Comparison of ENCODE assay signal across 8 cellular contexts in genomic region chr7:10973061-10973941, GRCh38. TPM values are rescaled to one million over a fixed set of nuclear protein-coding genes. Genes with fewer than 3 reads are reported as not detected.
DNase-seq lines count a peak whose midpoint lies in the region; ATAC-seq, FAIRE-seq and TF ChIP-seq lines count a peak whose summit lies in the region.

PHF14 (plus strand) TSS chr7:10973872; CDS start chr7:10974324, 452 bp downstream.

- H3K27me3 Mint-ChIP-seq in chondrocyte (ENCODE audit: low read depth): no peaks in the 10 kb centered on the region

- TF ChIP-seq POLR2A in GM19193 (IDR thresholded peaks at IDR 0.05; ENCODE audit: extremely low read depth, insufficient read depth, insufficient read length): peak; percentile 85

- H3K27ac Mint-ChIP-seq in chondrocyte (ENCODE audit: unreplicated experiment): peak within 1 kb of the TSS; percentile 94

- H3K9me3 ChIP-seq in kidney (ENCODE audit: control insufficient read depth in 1 of 2, low read length in 2 of 2): no peaks in the 10 kb centered on the region

- H3K4me1 Mint-ChIP-seq in chondrocyte (ENCODE audit: low read depth): peaks cover 22% of the 10 kb centered on the region

- H3K36me3 Mint-ChIP-seq in chondrocyte (ENCODE audit: low read depth): peaks cover 6% of the 10 kb centered on the region

- no peaks in the 10 kb centered on the region for H3K36me3 ChIP-seq in kidney (ENCODE audit: control insufficient read depth in 1 of 2, insufficient read depth in 2 of 2, low read length in 2 of 2)

- TF ChIP-seq CTCF in chondrocyte (IDR thresholded peaks at IDR 0.05) (no peak), kidney (IDR thresholded peaks at IDR 0.05; ENCODE audit: borderline replicate concordance, extremely low read depth, insufficient read depth) (no peak)

- H3K27ac ChIP-seq in kidney (ENCODE audit: low read depth in 2 of 2, low read length in 2 of 2): peak within 1 kb of the TSS; percentile 72 to 73

- DNase-seq in AML-193 (lab: John Stamatoyannopoulos, UW) (peak; percentile 93 to 96), NCI-H510A treated with DMSO at 0.1 percent for 48 hours (lab: John Stamatoyannopoulos, UW) (peak; percentile 97), chondrocyte (ENCODE audit: low spot score) (peak; percentile 98), kidney (peak; percentile 99)
- peak; percentile 91 for DNase-seq in activated CD4-positive, alpha-beta T cell treated with anti-CD3 and anti-CD28 coated beads for 24 hours (ENCODE audit: low read depth in 2 of 2)
- peak; percentile 96 for DNase-seq in stimulated activated CD4-positive, alpha-beta T cell treated with anti-CD3 and anti-CD28 coated beads, Interleukin-15, amount 100 ng/mL, for 24 hours

- H3K9me3 Mint-ChIP-seq in chondrocyte (ENCODE audit: low read depth): no peaks in the 10 kb centered on the region

- peak within 1 kb of the TSS; percentile 88 for H3K4me3 Mint-ChIP-seq in chondrocyte (ENCODE audit: unreplicated experiment)

- intact Hi-C loops in kidney (cut with DNase I): no loop called here

- peak within 1 kb of the TSS; percentile 73 to 91 for H3K4me3 ChIP-seq in kidney (ENCODE audit: low read length in 2 of 2)

- FAIRE-seq in kidney (lab: Jason Lieb, UNC): peak; percentile 94

- H3K9ac ChIP-seq in kidney (ENCODE audit: low read length in 2 of 2): peak within 1 kb of the TSS; percentile 73 to 78

- H3K4me1 ChIP-seq in kidney (ENCODE audit: control insufficient read depth in 1 of 2, insufficient read depth in 1 of 2, low read depth in 1 of 2, low read length in 2 of 2): no peaks in the 10 kb centered on the region

- ATAC-seq in HG03439 (IDR thresholded peaks at IDR 0.05; ENCODE audit: unreplicated experiment): peak; percentile 97

RNA-seq across cellular contexts. Expression of gene PHF14, which starts in this region (rescaled TPM):
- 23.1 to 40.3 TPM (median 23.8 TPM) in 3 replicates for total RNA-seq in chondrocyte
- total RNA-seq in kidney: 31.7 TPM
- 17.1 TPM for polyA plus RNA-seq in kidney (ENCODE audit: insufficient read depth, low read depth, low replicate concordance)

Comparison
In these comparisons a context has a peak if more than half of its experiments do, and no peak if none do; other contexts are left out.
1. Peak in every context shown above with its lines: DNase-seq, ATAC-seq, H3K4me3 ChIP-seq and H3K27ac ChIP-seq.